9 cellular contexts compared by ENCODE assay signal in the genomic region with DNA sequence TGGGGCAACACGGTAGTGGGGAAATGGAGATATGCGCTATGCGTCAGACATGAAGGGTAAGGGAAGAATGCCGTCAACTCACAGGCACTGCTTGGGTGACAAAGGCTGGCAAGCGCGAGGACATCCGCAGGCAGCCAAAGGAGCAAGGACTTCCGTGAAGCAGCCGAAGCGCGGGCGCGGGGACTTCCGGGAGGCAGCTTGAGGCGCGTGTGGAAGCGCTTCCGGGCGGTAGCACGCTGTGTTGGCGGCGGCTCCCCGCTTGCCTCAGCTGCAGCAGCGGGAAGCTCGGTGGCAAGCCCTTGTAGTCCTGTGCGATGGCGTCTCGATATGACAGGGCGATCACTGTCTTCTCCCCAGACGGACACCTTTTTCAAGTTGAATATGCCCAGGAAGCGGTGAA. TPM values are rescaled to one million over a fixed set of nuclear protein-coding genes. Genes with fewer than 3 reads are reported as not detected.
DNase-seq lines count a peak whose midpoint lies in the region; ATAC-seq, FAIRE-seq and TF ChIP-seq lines count a peak whose summit lies in the region.
"Had no signal": no experiment of that assay in that cellular context is flagged by ENCODE, and none has a peak within 500 bp of the region (broad histone marks: within the 10 kb centered on the region; RNA-seq: fewer than 3 reads in every experiment).

A gene (plus strand): TSS at position 218 of the 400 bp plus-strand sequence. CDS start 97 bp downstream, at position 315.

- FAIRE-seq in pancreas (lab: Jason Lieb, UNC): no peak

- no peaks in the 10 kb centered on the region for H3K9me2 ChIP-seq in OCI-LY7 (ENCODE audit: insufficient read depth, low read length)

- H3K27ac ChIP-seq in OCI-LY7 (ENCODE audit: low read depth, low read length, poor library complexity, severe bottlenecking) (no peak within 1 kb of the TSS), pancreas (no peak within 1 kb of the TSS), SJCRH30 (no peak within 1 kb of the TSS), foreskin keratinocyte (no peak within 1 kb of the TSS)

- H3K27ac Mint-ChIP-seq in CD14-positive monocyte: no peak within 1 kb of the TSS
- peak within 1 kb of the TSS; percentile 84 for H3K27ac Mint-ChIP-seq in activated naive CD8-positive, alpha-beta T cell treated with anti-CD3 and anti-CD28 coated beads, Interleukin-2, amount 10 ng/mL, durations not matched to agents 7 days and 5 days

- H3K9me3 Mint-ChIP-seq in CD14-positive monocyte: peaks cover 0 to 21% (median 3%) of the 10 kb centered on the region in 7 donors
- H3K9me3 Mint-ChIP-seq in activated naive CD8-positive, alpha-beta T cell treated with anti-CD3 and anti-CD28 coated beads, Interleukin-2, amount 10 ng/mL, durations not matched to agents 7 days and 5 days: no peaks in the 10 kb centered on the region

- H3K4me3 Mint-ChIP-seq in CD14-positive monocyte: peak within 1 kb of the TSS; percentile 75 to 83
- peak within 1 kb of the TSS; percentile 78 for H3K4me3 Mint-ChIP-seq in activated naive CD8-positive, alpha-beta T cell treated with anti-CD3 and anti-CD28 coated beads, Interleukin-2, amount 10 ng/mL, durations not matched to agents 7 days and 5 days

- CTCF ChIA-PET in OCI-LY7 (lab: Charles Lee; ENCODE audit: unreplicated experiment): interaction anchor here (0.5 kb wide), 1 partner anchor 710 kb away, joined by 3 read pairs; no protein-coding TSS in a partner anchor

- peak; percentile 84 for ATAC-seq in activated naive CD8-positive, alpha-beta T cell treated with anti-CD3 and anti-CD28 coated beads, Interleukin-2, amount 10 ng/mL, durations not matched to agents 7 days and 5 days (ENCODE audit: low read depth)
- ATAC-seq in pancreas (peak in 3 of 4 donors; percentile 45 to 51 (median 46)), HG02870 (IDR thresholded peaks at IDR 0.05; ENCODE audit: unreplicated experiment) (no peak), foreskin keratinocyte (no peak)

- no peaks in the 10 kb centered on the region for H3K36me3 ChIP-seq in OCI-LY7 (ENCODE audit: insufficient read depth, low read length)
- H3K36me3 ChIP-seq in pancreas: no peaks in the 10 kb centered on the region
- no peaks in the 10 kb centered on the region for H3K36me3 ChIP-seq in SJCRH30

- H3K4me2 ChIP-seq in OCI-LY7 (ENCODE audit: low read length): peak within 1 kb of the TSS; percentile 28; the same call in 1 of the 2 replicates

- POLR2A ChIA-PET in OCI-LY7 (lab: Charles Lee): no interaction called here
- POLR2A ChIA-PET in activated naive CD8-positive, alpha-beta T cell treated with anti-CD3 and anti-CD28 coated beads, Interleukin-2, amount 10 ng/mL, durations not matched to agents 7 days and 5 days (lab: Charles Lee): interaction anchor here (0.8 to 1.0 kb wide), 2 partner anchors 43 to 93 kb away, joined by 3 read pairs; a partner anchor contains a TSS

- H3K27me3 ChIP-seq in pancreas (no peaks in the 10 kb centered on the region), SJCRH30 (no peaks in the 10 kb centered on the region), foreskin keratinocyte (no peaks in the 10 kb centered on the region)

- peaks cover 4% of the 10 kb centered on the region for H3K4me1 Mint-ChIP-seq in CD14-positive monocyte
- H3K4me1 Mint-ChIP-seq in activated naive CD8-positive, alpha-beta T cell treated with anti-CD3 and anti-CD28 coated beads, Interleukin-2, amount 10 ng/mL, durations not matched to agents 7 days and 5 days: peaks cover 4% of the 10 kb centered on the region

- H3K4me1 ChIP-seq in OCI-LY7 (ENCODE audit: insufficient read depth, low read length, poor library complexity, severe bottlenecking) (peaks cover 8% of the 10 kb centered on the region), pancreas (no peaks in the 10 kb centered on the region), SJCRH30 (no peaks in the 10 kb centered on the region), foreskin keratinocyte (no peaks in the 10 kb centered on the region)

- no peaks in the 10 kb centered on the region for H3K79me2 ChIP-seq in OCI-LY7 (ENCODE audit: insufficient read depth, low read depth, low read length)

- intact Hi-C loops in CD14-positive monocyte (cut with micrococcal nuclease): no loop called here
- intact Hi-C loops in OCI-LY7 (cut with micrococcal nuclease; ENCODE audit: unreplicated experiment): no loop called here
- intact Hi-C loops in pancreas (cut with DNase I): no loop called here

- peaks cover 0 to 4% (median 0%) of the 10 kb centered on the region in 3 donors for H3K27me3 Mint-ChIP-seq in CD14-positive monocyte (ENCODE audit: low read depth in 3 of 3)
- H3K27me3 Mint-ChIP-seq in activated naive CD8-positive, alpha-beta T cell treated with anti-CD3 and anti-CD28 coated beads, Interleukin-2, amount 10 ng/mL, durations not matched to agents 7 days and 5 days: no peaks in the 10 kb centered on the region

- H3K36me3 Mint-ChIP-seq in CD14-positive monocyte: no peaks in the 10 kb centered on the region
- no peaks in the 10 kb centered on the region for H3K36me3 Mint-ChIP-seq in activated naive CD8-positive, alpha-beta T cell treated with anti-CD3 and anti-CD28 coated beads, Interleukin-2, amount 10 ng/mL, durations not matched to agents 7 days and 5 days

- H3K4me3 ChIP-seq in OCI-LY7 (ENCODE audit: low read depth, low read length, poor library complexity, severe bottlenecking) (no peak within 1 kb of the TSS), pancreas (peak within 1 kb of the TSS in 1 of 4 donors; percentile 2), SJCRH30 (no peak within 1 kb of the TSS)

- BruUV-seq in OCI-LY7 (replicated peaks; lab: Mats Ljungman, UMichigan): no TSS peak

- H4K20me1 ChIP-seq in OCI-LY7 (ENCODE audit: insufficient read depth, low read length): no peaks in the 10 kb centered on the region

- TF ChIP-seq CTCF in CD14-positive monocyte (IDR thresholded peaks at IDR 0.05): no peak
- no peak for TF ChIP-seq CTCF in OCI-LY7 (conservative IDR thresholded peaks at IDR 0.05; ENCODE audit: low read length)
- no peak for TF ChIP-seq CTCF in pancreas (IDR thresholded peaks at IDR 0.05)
- TF ChIP-seq CTCF in foreskin keratinocyte (conservative IDR thresholded peaks at IDR 0.05): no peak

- DNase-seq in CD14-positive monocyte (ENCODE audit: low spot score): peak; percentile 49
- no peak for DNase-seq in OCI-LY7 (ENCODE audit: low spot score)
- DNase-seq in activated naive CD8-positive, alpha-beta T cell treated with anti-CD3 and anti-CD28 coated beads, Interleukin-2, amount 10 ng/mL, durations not matched to agents 7 days and 5 days: peak; percentile 64
- peak in 4 of 6 donors; percentile 6 to 60 (median 30) for DNase-seq in pancreas
- DNase-seq in SW480 (ENCODE audit: low spot score): no peak
- DNase-seq in SJCRH30: no peak
- DNase-seq in foreskin keratinocyte: no peak
- DNase-seq: DMS153 had no signal

- 48 to 55% methylated on average over 31 of the region's 31 CpGs for WGBS in pancreas, 2 donors

- H3K9me3 ChIP-seq in OCI-LY7 (ENCODE audit: low read length): no peaks in the 10 kb centered on the region
- H3K9me3 ChIP-seq in pancreas: no peaks in the 10 kb centered on the region
- no peaks in the 10 kb centered on the region for H3K9me3 ChIP-seq in SJCRH30 (replicated peaks)

- H2AFZ ChIP-seq in OCI-LY7 (ENCODE audit: low read length): no peak within 1 kb of the TSS

RNA-seq across cellular contexts. Expression of the gene that starts here (rescaled TPM):
- polyA plus RNA-seq in CD14-positive monocyte (under 1 TPM in 1 of 2 donors, not detected in 1; 0.13 TPM), pancreas (not detected), foreskin keratinocyte (not detected in 2 replicates)
- total RNA-seq in OCI-LY7 (2014; rRNA removed; shearing (Covaris generic)): 0.13 TPM in 1 of 2 replicates, not detected in the other
- total RNA-seq in OCI-LY7 (2022) (0.19 and 0.37 TPM in 2 replicates), pancreas (not detected), foreskin keratinocyte (not detected in 2 replicates)
- total RNA-seq in activated naive CD8-positive, alpha-beta T cell treated with anti-CD3 and anti-CD28 coated beads, Interleukin-2, amount 10 ng/mL, durations not matched to agents 7 days and 5 days: 1 to 10 TPM; 1.3 to 1.4 TPM
- not detected in 2 replicates for total RNA-seq in SJCRH30 (2014; rRNA removed; shearing (Covaris generic))

Comparison
In these comparisons a context has a peak if more than half of its experiments do, and no peak if none do; other contexts are left out.
1. Peak in DNase-seq in CD14-positive monocyte; RNA of the gene not detected or under 1 TPM.
2. Peak in DNase-seq and ATAC-seq in pancreas; RNA of the gene not detected or under 1 TPM.